24 cellular contexts compared by ENCODE assay signal in the genomic region with DNA sequence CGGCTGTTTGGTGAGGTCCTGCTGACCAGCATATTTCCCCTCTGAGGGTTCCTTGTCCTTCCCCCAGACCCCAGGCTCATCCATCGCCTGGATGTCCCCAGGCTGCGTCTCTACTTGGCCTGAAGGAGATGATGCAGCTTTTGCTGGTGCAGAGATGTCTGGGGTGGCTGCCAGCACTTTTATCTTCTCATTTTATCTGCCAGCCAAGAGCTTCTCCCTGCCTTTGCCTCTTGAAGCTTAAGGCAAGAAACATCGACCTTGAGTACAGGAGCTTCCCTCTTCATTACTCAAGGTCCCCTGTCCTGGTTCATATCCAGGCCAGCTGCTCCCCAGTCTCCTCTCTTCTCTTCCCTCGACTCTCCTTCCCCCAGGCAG.
"Had no signal": no experiment of that assay in that cellular context is flagged by ENCODE, and none has a peak within 500 bp of the region (broad histone marks: within the 10 kb centered on the region; RNA-seq: fewer than 3 reads in every experiment).

No MANE protein-coding gene starts in this region.

- H3K36me3 ChIP-seq: lower lobe of right lung, transverse colon, uterus had no signal

- H3K27me3 ChIP-seq: foreskin keratinocyte, transverse colon, uterus had no signal

- H3K4me3 Mint-ChIP-seq: activated CD8-positive, alpha-beta T cell treated with anti-CD3 and anti-CD28 coated beads, Interleukin-2, amount 10 ng/mL, durations not matched to agents 7 days and 5 days; activated naive CD4-positive, alpha-beta T cell treated with anti-CD3 and anti-CD28 coated beads, Interleukin-2, amount 50 U/mL, for 24 hours; activated T-helper 1 cell treated with anti-CD3 and anti-CD28 coated beads, Interleukin-12 subunit alpha, Interleukin-12 subunit beta, Interleukin-2, Interleukin-4 antibody, amounts not matched to agents 30 ng/mL and 10 ng/mL and 1 ng/mL, durations not matched to agents 14 hours and 24 hours and 36 hours; nephron progenitor cell; stimulated activated effector memory CD8-positive, alpha-beta T cell treated with anti-CD3 and anti-CD28 coated beads, Interleukin-12 subunit alpha, Interleukin-12 subunit beta, amount 100 ng/mL, for 72 hours; stimulated activated naive CD8-positive, alpha-beta T cell treated with anti-CD3 and anti-CD28 coated beads, Interleukin-15, amount 100 ng/mL, for 72 hours had no signal

- H3K4me1 ChIP-seq: foreskin keratinocyte, lower lobe of right lung, transverse colon, uterus had no signal

- H3K27me3 Mint-ChIP-seq: activated naive CD4-positive, alpha-beta T cell treated with anti-CD3 and anti-CD28 coated beads, Interleukin-2, amount 50 U/mL, for 24 hours; stimulated activated naive CD8-positive, alpha-beta T cell treated with anti-CD3 and anti-CD28 coated beads, Interleukin-15, amount 100 ng/mL, for 72 hours had no signal

- H3K4me1 Mint-ChIP-seq: activated naive CD4-positive, alpha-beta T cell treated with anti-CD3 and anti-CD28 coated beads, Interleukin-2, amount 50 U/mL, for 24 hours; stimulated activated naive CD8-positive, alpha-beta T cell treated with anti-CD3 and anti-CD28 coated beads, Interleukin-15, amount 100 ng/mL, for 72 hours had no signal

- DNase-seq: activated CD4-positive, alpha-beta T cell treated with anti-CD3 and anti-CD28 coated beads, Interleukin-2, amount 50 U/mL, for 1 hour; activated CD8-positive, alpha-beta T cell treated with anti-CD3 and anti-CD28 coated beads, Interleukin-2, amount 10 ng/mL, durations not matched to agents 7 days and 5 days; activated gamma-delta T cell; central memory CD4-positive, alpha-beta T cell; dermis blood vessel endothelial cell; effector memory CD4-positive, alpha-beta T cell; foreskin keratinocyte; kidney; lower lobe of right lung; mesendoderm; mucosa of descending colon; nephron progenitor cell; occipital lobe; small intestine; stimulated activated CD4-positive, alpha-beta T cell treated with anti-CD3 and anti-CD28 coated beads, Interleukin-2, amount 100 ng/mL, for 24 hours; stimulated activated naive CD8-positive, alpha-beta T cell treated with anti-CD3 and anti-CD28 coated beads, Interleukin-15, amount 100 ng/mL, for 72 hours; T-helper 9 cell; transverse colon; uterus had no signal

- H3K36me3 Mint-ChIP-seq: activated naive CD4-positive, alpha-beta T cell treated with anti-CD3 and anti-CD28 coated beads, Interleukin-2, amount 50 U/mL, for 24 hours; stimulated activated effector memory CD8-positive, alpha-beta T cell treated with anti-CD3 and anti-CD28 coated beads, Interleukin-12 subunit alpha, Interleukin-12 subunit beta, amount 100 ng/mL, for 72 hours had no signal

- H3K9me3 ChIP-seq: lower lobe of right lung, mucosa of descending colon, transverse colon, uterus had no signal

- ATAC-seq: activated CD4-positive, CD25-positive, alpha-beta regulatory T cell treated with anti-CD3 and anti-CD28 coated beads, Interleukin-2, amount 50 U/mL, for 24 hours; activated CD8-positive, alpha-beta T cell treated with anti-CD3 and anti-CD28 coated beads, Interleukin-2, amount 10 ng/mL, durations not matched to agents 7 days and 5 days; foreskin keratinocyte; mucosa of descending colon; sciatic nerve; stimulated activated effector memory CD8-positive, alpha-beta T cell treated with anti-CD3 and anti-CD28 coated beads, Interleukin-12 subunit alpha, Interleukin-12 subunit beta, amount 100 ng/mL, for 72 hours; stimulated activated naive CD8-positive, alpha-beta T cell treated with anti-CD3 and anti-CD28 coated beads, Interleukin-15, amount 100 ng/mL, for 72 hours had no signal

- H3K4me3 ChIP-seq: lower lobe of right lung, mucosa of descending colon, transverse colon, uterus had no signal

- H3K9me3 Mint-ChIP-seq: activated naive CD4-positive, alpha-beta T cell treated with anti-CD3 and anti-CD28 coated beads, Interleukin-2, amount 50 U/mL, for 24 hours; activated T-helper 1 cell treated with anti-CD3 and anti-CD28 coated beads, Interleukin-12 subunit alpha, Interleukin-12 subunit beta, Interleukin-2, Interleukin-4 antibody, amounts not matched to agents 30 ng/mL and 10 ng/mL and 1 ng/mL, durations not matched to agents 14 hours and 24 hours and 36 hours; stimulated activated effector memory CD8-positive, alpha-beta T cell treated with anti-CD3 and anti-CD28 coated beads, Interleukin-12 subunit alpha, Interleukin-12 subunit beta, amount 100 ng/mL, for 72 hours; stimulated activated naive CD8-positive, alpha-beta T cell treated with anti-CD3 and anti-CD28 coated beads, Interleukin-15, amount 100 ng/mL, for 72 hours had no signal

- H3K27ac Mint-ChIP-seq: activated CD8-positive, alpha-beta T cell treated with anti-CD3 and anti-CD28 coated beads, Interleukin-2, amount 10 ng/mL, durations not matched to agents 7 days and 5 days; activated T-helper 1 cell treated with anti-CD3 and anti-CD28 coated beads, Interleukin-12 subunit alpha, Interleukin-12 subunit beta, Interleukin-2, Interleukin-4 antibody, amounts not matched to agents 30 ng/mL and 10 ng/mL and 1 ng/mL, durations not matched to agents 14 hours and 24 hours and 36 hours; nephron progenitor cell; stimulated activated effector memory CD8-positive, alpha-beta T cell treated with anti-CD3 and anti-CD28 coated beads, Interleukin-12 subunit alpha, Interleukin-12 subunit beta, amount 100 ng/mL, for 72 hours; stimulated activated naive CD8-positive, alpha-beta T cell treated with anti-CD3 and anti-CD28 coated beads, Interleukin-15, amount 100 ng/mL, for 72 hours had no signal

- H3K27ac ChIP-seq: foreskin keratinocyte, lower lobe of right lung, transverse colon, uterus had no signal
